ENCODE assay signal across 1 cellular context in genomic region chr5:91998774-91999173, GRCh38.
TF ChIP-seq lines count a peak whose summit lies in the region.

No MANE protein-coding gene starts in this region.

TF ChIP-seq in WTC11, 78 proteins besides CTCF, POLR2A, EP300 and RAD21 (continued from another document):
- TF ChIP-seq, protein P1, sequence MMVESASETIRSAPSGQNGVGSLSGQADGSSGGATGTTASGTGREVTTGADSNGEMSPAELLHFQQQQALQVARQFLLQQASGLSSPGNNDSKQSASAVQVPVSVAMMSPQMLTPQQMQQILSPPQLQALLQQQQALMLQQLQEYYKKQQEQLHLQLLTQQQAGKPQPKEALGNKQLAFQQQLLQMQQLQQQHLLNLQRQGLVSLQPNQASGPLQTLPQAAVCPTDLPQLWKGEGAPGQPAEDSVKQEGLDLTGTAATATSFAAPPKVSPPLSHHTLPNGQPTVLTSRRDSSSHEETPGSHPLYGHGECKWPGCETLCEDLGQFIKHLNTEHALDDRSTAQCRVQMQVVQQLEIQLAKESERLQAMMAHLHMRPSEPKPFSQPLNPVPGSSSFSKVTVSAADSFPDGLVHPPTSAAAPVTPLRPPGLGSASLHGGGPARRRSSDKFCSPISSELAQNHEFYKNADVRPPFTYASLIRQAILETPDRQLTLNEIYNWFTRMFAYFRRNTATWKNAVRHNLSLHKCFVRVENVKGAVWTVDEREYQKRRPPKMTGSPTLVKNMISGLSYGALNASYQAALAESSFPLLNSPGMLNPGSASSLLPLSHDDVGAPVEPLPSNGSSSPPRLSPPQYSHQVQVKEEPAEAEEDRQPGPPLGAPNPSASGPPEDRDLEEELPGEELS (CRISPR knock-in tag; IDR thresholded peaks at IDR 0.05): no peak
- TF ChIP-seq RELA (CRISPR knock-in tag; IDR thresholded peaks at IDR 0.05; ENCODE audit: borderline replicate concordance): no peak
- no peak for TF ChIP-seq ZNF416 (CRISPR knock-in tag; IDR thresholded peaks at IDR 0.05)
- no peak for TF ChIP-seq CDX4 (CRISPR knock-in tag; IDR thresholded peaks at IDR 0.05; ENCODE audit: borderline replicate concordance)
- TF ChIP-seq, protein P2, sequence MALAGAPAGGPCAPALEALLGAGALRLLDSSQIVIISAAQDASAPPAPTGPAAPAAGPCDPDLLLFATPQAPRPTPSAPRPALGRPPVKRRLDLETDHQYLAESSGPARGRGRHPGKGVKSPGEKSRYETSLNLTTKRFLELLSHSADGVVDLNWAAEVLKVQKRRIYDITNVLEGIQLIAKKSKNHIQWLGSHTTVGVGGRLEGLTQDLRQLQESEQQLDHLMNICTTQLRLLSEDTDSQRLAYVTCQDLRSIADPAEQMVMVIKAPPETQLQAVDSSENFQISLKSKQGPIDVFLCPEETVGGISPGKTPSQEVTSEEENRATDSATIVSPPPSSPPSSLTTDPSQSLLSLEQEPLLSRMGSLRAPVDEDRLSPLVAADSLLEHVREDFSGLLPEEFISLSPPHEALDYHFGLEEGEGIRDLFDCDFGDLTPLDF (CRISPR knock-in tag; IDR thresholded peaks at IDR 0.05): no peak
- TF ChIP-seq NR1H2 (CRISPR knock-in tag; IDR thresholded peaks at IDR 0.05): no peak
- TF ChIP-seq SMAD3 (CRISPR knock-in tag; IDR thresholded peaks at IDR 0.05; ENCODE audit: borderline replicate concordance): no peak
- TF ChIP-seq ESRRA (CRISPR knock-in tag; IDR thresholded peaks at IDR 0.05; ENCODE audit: borderline replicate concordance): no peak
- TF ChIP-seq ZNF532 (CRISPR knock-in tag; IDR thresholded peaks at IDR 0.05; ENCODE audit: borderline replicate concordance): no peak
- TF ChIP-seq AR (CRISPR knock-in tag; IDR thresholded peaks at IDR 0.05): no peak
- no peak for TF ChIP-seq AFF4 (CRISPR knock-in tag; IDR thresholded peaks at IDR 0.05; ENCODE audit: borderline replicate concordance)
TF ChIP-seq in WTC11: peak in this region for 0.
